ENCODE assay signal across 10 cellular contexts in genomic region chr4:2141762-2142520, GRCh38.
DNase-seq lines count a peak whose midpoint lies in the region; ATAC-seq and TF ChIP-seq lines count a peak whose summit lies in the region.
"Had no signal": no experiment of that assay in that cellular context is flagged by ENCODE, and none has a peak within 500 bp of the region (broad histone marks: within the 10 kb centered on the region; RNA-seq: fewer than 3 reads in every experiment).

No MANE protein-coding gene starts in this region.

- no peaks in the 10 kb centered on the region for H3K79me2 ChIP-seq in DND-41 (ENCODE audit: insufficient read depth, low read length)

- no peaks in the 10 kb centered on the region for H4K20me1 ChIP-seq in DND-41 (ENCODE audit: insufficient read depth, low read length)

- H3K36me3 ChIP-seq in DND-41 (ENCODE audit: insufficient read depth, low read length) = no peaks in the 10 kb centered on the region

- no peaks in the 10 kb centered on the region for H3K27me3 ChIP-seq in DND-41 (ENCODE audit: insufficient read depth, low read length, poor library complexity)

- no peak overlapping the region for H3K4me2 ChIP-seq in DND-41 (ENCODE audit: insufficient read depth, low read length)

- H3K27ac ChIP-seq in DND-41 (ENCODE audit: low read length) (no peak overlapping the region), cingulate gyrus (ENCODE audit: low read depth, low read length) (peak overlapping the region; percentile 89)

- TF ChIP-seq CTCF in DND-41 (IDR thresholded peaks at IDR 0.05; ENCODE audit: borderline replicate concordance, extremely low read depth, low read length, poor library complexity, severe bottlenecking) (no peak), retinal pigment epithelial cell (conservative IDR thresholded peaks at IDR 0.05; ENCODE audit: low read depth, low read length) (no peak)

- no peak overlapping the region for H3K9ac ChIP-seq in DND-41 (ENCODE audit: low read depth, low read length)

- no peaks in the 10 kb centered on the region for H3K9me3 ChIP-seq in DND-41 (ENCODE audit: insufficient read depth, low read length, severe bottlenecking)

- H2AFZ ChIP-seq in DND-41 (ENCODE audit: low read depth, low read length) = no peak overlapping the region

- H3K4me3 ChIP-seq in DND-41 (ENCODE audit: low read depth in 1 of 2, low read length in 2 of 2) = no peak overlapping the region
- no peak overlapping the region for H3K4me3 ChIP-seq in Jurkat, Clone E6-1 (ENCODE audit: low read length)
- no peak overlapping the region for H3K4me3 ChIP-seq in retinal pigment epithelial cell (ENCODE audit: low read length)

- DNase-seq in DND-41 (no peak), retinal pigment epithelial cell (ENCODE audit: low read depth) (peak; percentile 12), MV-4-11 (lab: John Stamatoyannopoulos, UW) (no peak), COR-L47 (lab: John Stamatoyannopoulos, UW) (no peak), activated gamma-delta T cell (lab: John Stamatoyannopoulos, UW) (no peak)
- DNase-seq in Jurkat, Clone E6-1 (ENCODE audit: low read depth, low spot score) = peak; percentile 9
- DNase-seq: natural killer cell, NCI-H1105 had no signal

- ATAC-seq in DND-41 (ENCODE audit: insufficient read depth, low read depth) = peak; percentile 52; the same call in 1 of the 3 replicates
- ATAC-seq in GM18517 (IDR thresholded peaks at IDR 0.05; ENCODE audit: unreplicated experiment) = no peak
- ATAC-seq: natural killer cell had no signal

- peaks cover 8% of the 10 kb centered on the region for H3K4me1 ChIP-seq in DND-41 (ENCODE audit: insufficient read depth, low read length)

Comparison
In these comparisons a context has a peak if more than half of its experiments do, and no peak if none do; other contexts are left out.
1. DNase-seq: peak in Jurkat, Clone E6-1 (single experiment) and retinal pigment epithelial cell (single experiment); none in DND-41 (single experiment), MV-4-11 (single experiment), COR-L47 (single experiment) and activated gamma-delta T cell (single experiment).